27 cellular contexts compared by ENCODE assay signal in genomic region chr16:90012978-90013745, GRCh38. TPM values are rescaled to one million over a fixed set of nuclear protein-coding genes. Genes with fewer than 3 reads are reported as not detected.
A peak's percentile ranks its signal among the peaks of the same experiment; 100 is the strongest.
DNase-seq lines count a peak whose midpoint lies in the region; ATAC-seq and TF ChIP-seq lines count a peak whose summit lies in the region.
"Had no signal": no experiment of that assay in that cellular context is flagged by ENCODE, and none has a peak within 500 bp of the region (broad histone marks: within the 10 kb centered on the region; RNA-seq: fewer than 3 reads in every experiment).

No MANE protein-coding gene starts in this region.

- H3K4me3 ChIP-seq in GM12865 (ENCODE audit: low read depth, low read length) (no peak overlapping the region), OCI-LY7 (ENCODE audit: low read depth, low read length, poor library complexity, severe bottlenecking) (no peak overlapping the region)
- H3K4me3 ChIP-seq: HAP-1, lower lobe of right lung, skin epidermis, suprapubic skin, upper lobe of right lung had no signal

- H3K9me2 ChIP-seq in OCI-LY7 (ENCODE audit: insufficient read depth, low read length) = no peaks in the 10 kb centered on the region

- no peaks in the 10 kb centered on the region for H3K9me3 ChIP-seq in OCI-LY7 (ENCODE audit: low read length)
- H3K9me3 ChIP-seq: HAP-1, lower lobe of right lung, suprapubic skin, upper lobe of right lung had no signal

- intact Hi-C loops in OCI-LY7 (cut with micrococcal nuclease; ENCODE audit: unreplicated experiment) (loop anchor here (2.0 to 10.0 kb wide), 2 partner anchors 64 to 308 kb away; partner anchors contain the start of genes DEF8 and SPATA2L), left cardiac atrium (cut with DNase I) (no loop called here)

- CTCF ChIA-PET in OCI-LY7 (lab: Charles Lee; ENCODE audit: unreplicated experiment) = no interaction called here

- POLR2A ChIA-PET in OCI-LY7 (lab: Charles Lee) = interaction anchor here (0.9 to 1.1 kb wide), 3 partner anchors 65 to 88 kb away, joined by 3 to 7 read pairs (median 4); no protein-coding TSS in a partner anchor

- H4K20me1 ChIP-seq in OCI-LY7 (ENCODE audit: insufficient read depth, low read length) = no peaks in the 10 kb centered on the region

- no peaks in the 10 kb centered on the region for H3K36me3 ChIP-seq in OCI-LY7 (ENCODE audit: insufficient read depth, low read length)
- H3K36me3 ChIP-seq: lower lobe of right lung, suprapubic skin, upper lobe of right lung had no signal

- H3K27ac ChIP-seq in OCI-LY7 (ENCODE audit: low read depth, low read length, poor library complexity, severe bottlenecking) = no peak overlapping the region
- H3K27ac ChIP-seq: lower lobe of right lung, skin epidermis, suprapubic skin, upper lobe of right lung had no signal

- DNase-seq in ACHN (peak; percentile 47), GM12865 (ENCODE audit: low read depth) (peak; percentile 80), OCI-LY7 (ENCODE audit: low spot score) (peak; percentile 77), left kidney (ENCODE audit: low read depth, low spot score) (peak; percentile 10), left cardiac atrium (no peak), NCI-H69 (lab: John Stamatoyannopoulos, UW) (no peak), NCI-H146 (lab: John Stamatoyannopoulos, UW) (no peak)
- DNase-seq: activated CD4-positive, CD25-positive, alpha-beta regulatory T cell treated with anti-CD3 and anti-CD28 coated beads, Interleukin-2, amount 50 U/mL, for 72 hours; activated CD8-positive, alpha-beta memory T cell treated with anti-CD3 and anti-CD28 coated beads, Interleukin-2, amount 50 U/mL, for 48 hours; activated CD8-positive, alpha-beta T cell treated with anti-CD3 and anti-CD28 coated beads for 36 hours; activated naive CD4-positive, alpha-beta T cell treated with Interleukin-2 at 50 U/mL for 16 hours; endodermal cell; foreskin fibroblast; islet precursor cell; lower lobe of right lung; naive thymus-derived CD8-positive, alpha-beta T cell; NCI-H1105; NCI-H2029; NCI-H524 treated with DMSO at 0.1 percent for 48 hours; retina; Right ventricle myocardium superior; stimulated activated naive CD4-positive, alpha-beta T cell treated with Interleukin-2 at 50 U/mL for 16 hours; upper lobe of right lung had no signal

- H3K79me2 ChIP-seq in OCI-LY7 (ENCODE audit: insufficient read depth, low read depth, low read length) = no peaks in the 10 kb centered on the region

- peak overlapping the region; percentile 43 for H3K4me2 ChIP-seq in OCI-LY7 (ENCODE audit: low read length)

- peaks cover 33% of the 10 kb centered on the region for H3K4me1 ChIP-seq in OCI-LY7 (ENCODE audit: insufficient read depth, low read length, poor library complexity, severe bottlenecking)
- H3K4me1 ChIP-seq: HAP-1, lower lobe of right lung, suprapubic skin, upper lobe of right lung had no signal

- no peak for TF ChIP-seq CTCF in GM12865 (IDR thresholded peaks at IDR 0.05; ENCODE audit: insufficient read depth, low read depth, low read length, missing control alignments)
- TF ChIP-seq CTCF in OCI-LY7 (conservative IDR thresholded peaks at IDR 0.05; ENCODE audit: low read length) = no peak

- no TSS peak for BruUV-seq in OCI-LY7 (replicated peaks; lab: Mats Ljungman, UMichigan)

- H2AFZ ChIP-seq in OCI-LY7 (ENCODE audit: low read length) = no peak overlapping the region

- in situ Hi-C loops in ACHN (cut with HindIII; ENCODE audit: low pct_ligation_motif_present, low pct_unique_long_range_greater_than_20kb, low sequenced_read_pairs) = no loop called here

- ATAC-seq in left cardiac atrium = no peak
- no peak for ATAC-seq in HG03159 (IDR thresholded peaks at IDR 0.05; ENCODE audit: unreplicated experiment)
- ATAC-seq: activated CD8-positive, alpha-beta T cell treated with anti-CD3 and anti-CD28 coated beads for 36 hours; lower lobe of right lung; naive thymus-derived CD8-positive, alpha-beta T cell; upper lobe of right lung had no signal

RNA-seq across cellular contexts. Expression of gene DBNDD1, which starts 6.1 kb away (rescaled TPM):
- total RNA-seq in OCI-LY7 (2014; rRNA removed; shearing (Covaris generic)) = 0.98 and 1.1 TPM in 2 replicates
- total RNA-seq in OCI-LY7 (2022) (0.57 and 0.85 TPM in 2 replicates), left cardiac atrium (1 to 10 TPM; 2.2 to 2.6 TPM)

Comparison
In these comparisons a context has a peak if more than half of its experiments do, and no peak if none do; other contexts are left out.
1. DNase-seq: peak in ACHN (single experiment), GM12865 (single experiment), OCI-LY7 (single experiment) and left kidney (single experiment); none in left cardiac atrium (single experiment), NCI-H69 (single experiment) and NCI-H146 (single experiment).